In genomic region chr22:21958360-21959273, GRCh38 we compare ENCODE assay signal across 30 cellular contexts.
"Had no signal": no experiment of that assay in that cellular context is flagged by ENCODE, and none has a peak within 500 bp of the region (broad histone marks: within the 10 kb centered on the region; RNA-seq: fewer than 3 reads in every experiment).

No MANE protein-coding gene starts in this region.

- H3K9ac ChIP-seq: parathyroid adenoma had no signal

- H3K4me1 ChIP-seq: colonic mucosa, esophagus muscularis mucosa, foreskin keratinocyte, gastroesophageal sphincter, left lung, parathyroid adenoma, spleen, tibial nerve, upper lobe of left lung had no signal

- H3K27ac Mint-ChIP-seq: endodermal cell; nephron; progenitor cell of endocrine pancreas; stimulated activated memory B cell treated with anti-CD40 and anti-IgM and Interleukin-4, amounts not matched to agents 10 μg/mL and 1 μg/mL and 100 μg/mL, for 72 hours had no signal

- H3K4me3 Mint-ChIP-seq: dendritic cell treated with granulocyte-macrophage colony-stimulating factor and Interleukin-4, amounts not matched to agents 40 ng/mL and 50 ng/mL, for 4 days; endodermal cell; naive thymus-derived CD4-positive, alpha-beta T cell; nephron; stimulated activated memory B cell treated with anti-CD40 and anti-IgM and Interleukin-4, amounts not matched to agents 10 μg/mL and 1 μg/mL and 100 μg/mL, for 72 hours had no signal

- H3K36me3 ChIP-seq: colonic mucosa had no signal

- H3K27ac ChIP-seq: colonic mucosa, esophagus muscularis mucosa, foreskin keratinocyte, gastroesophageal sphincter, heart right ventricle, left lung, parathyroid adenoma, skin epidermis, spleen, thoracic aorta, tibial nerve, upper lobe of left lung had no signal

- H3K9me3 ChIP-seq: colonic mucosa, esophagus muscularis mucosa, gastroesophageal sphincter, heart right ventricle, left lung, spleen, thoracic aorta, tibial nerve, upper lobe of left lung had no signal

- H3K27me3 Mint-ChIP-seq: dendritic cell treated with granulocyte-macrophage colony-stimulating factor and Interleukin-4, amounts not matched to agents 40 ng/mL and 50 ng/mL, for 4 days; naive thymus-derived CD4-positive, alpha-beta T cell; progenitor cell of endocrine pancreas; stimulated activated memory B cell treated with anti-CD40 and anti-IgM and Interleukin-4, amounts not matched to agents 10 μg/mL and 1 μg/mL and 100 μg/mL, for 72 hours had no signal

- H3K27me3 ChIP-seq: colonic mucosa, esophagus muscularis mucosa, foreskin keratinocyte, gastroesophageal sphincter, heart right ventricle, left lung, spleen, tibial nerve, upper lobe of left lung had no signal

- H2AFZ ChIP-seq: parathyroid adenoma had no signal

- FAIRE-seq: endothelial cell of umbilical vein, islet of Langerhans had no signal

- H3K4me1 Mint-ChIP-seq: endodermal cell; naive thymus-derived CD4-positive, alpha-beta T cell; nephron; stimulated activated memory B cell treated with anti-CD40 and anti-IgM and Interleukin-4, amounts not matched to agents 10 μg/mL and 1 μg/mL and 100 μg/mL, for 72 hours had no signal

- H3K9me3 Mint-ChIP-seq: dendritic cell treated with granulocyte-macrophage colony-stimulating factor and Interleukin-4, amounts not matched to agents 40 ng/mL and 50 ng/mL, for 4 days; naive thymus-derived CD4-positive, alpha-beta T cell; nephron; stimulated activated memory B cell treated with anti-CD40 and anti-IgM and Interleukin-4, amounts not matched to agents 10 μg/mL and 1 μg/mL and 100 μg/mL, for 72 hours had no signal

- H3K4me3 ChIP-seq: colonic mucosa, esophagus muscularis mucosa, gastroesophageal sphincter, heart right ventricle, left lung, skin epidermis, spleen, thoracic aorta, tibial nerve, upper lobe of left lung had no signal

- ATAC-seq: foreskin keratinocyte; heart right ventricle; left cardiac atrium; left lung; naive thymus-derived CD4-positive, alpha-beta T cell; right cardiac atrium; stimulated activated naive CD8-positive, alpha-beta T cell treated with anti-CD3 and anti-CD28 coated beads, Interleukin-15, Interleukin-2, amounts not matched to agents 100 U/mL and 50 U/mL, for 24 hours had no signal

- H3K79me2 ChIP-seq: parathyroid adenoma had no signal

- DNase-seq: colonic mucosa; effector CD8-positive, alpha-beta T cell; endodermal cell; foreskin keratinocyte; heart right ventricle; hippocampal formation; left cardiac atrium; left lung; mesendoderm; midbrain; naive thymus-derived CD4-positive, alpha-beta T cell; occipital lobe; spleen; stimulated activated CD4-positive, alpha-beta T cell treated with anti-CD3 and anti-CD28 coated beads, Interleukin-4, amount 100 ng/mL, for 4 hours; stimulated activated naive CD8-positive, alpha-beta T cell treated with anti-CD3 and anti-CD28 coated beads, Interleukin-15, Interleukin-2, amounts not matched to agents 100 U/mL and 50 U/mL, for 24 hours; substantia nigra; upper lobe of left lung had no signal
